1 cellular context compared by ENCODE assay signal in genomic region chr1:87513270-87513669, GRCh38.
TF ChIP-seq lines count a peak whose summit lies in the region.

No MANE protein-coding gene starts in this region.

TF ChIP-seq in WTC11, 78 proteins besides CTCF, POLR2A, EP300 and RAD21 (continued from another document):
- TF ChIP-seq PRRX2 (CRISPR knock-in tag; IDR thresholded peaks at IDR 0.05) (no peak), ATF3 (CRISPR knock-in tag; conservative IDR thresholded peaks at IDR 0.05) (no peak)
TF ChIP-seq in WTC11: peak in this region for 0.
